Comparison of ENCODE assay signal across 25 cellular contexts in the genomic region with DNA sequence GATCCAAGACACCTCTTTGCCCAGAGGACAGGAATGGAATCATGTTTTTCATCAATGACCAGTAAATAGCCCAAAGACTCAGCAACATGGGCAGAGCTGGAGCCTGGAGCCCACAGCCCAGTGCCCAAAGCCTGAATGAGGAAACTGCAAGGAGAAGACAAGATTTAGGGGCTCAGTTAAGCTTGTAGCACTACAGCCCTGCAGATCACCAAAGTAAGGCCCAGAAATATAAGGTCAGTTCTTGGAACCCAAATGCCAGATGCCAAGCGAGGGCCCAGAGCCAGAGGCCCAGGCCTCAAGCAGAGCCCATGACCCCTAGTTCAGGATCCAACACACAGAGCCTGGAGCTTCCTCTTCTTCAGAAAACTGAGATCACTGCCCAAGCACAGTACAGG. TPM values are rescaled to one million over a fixed set of nuclear protein-coding genes. Genes with fewer than 3 reads are reported as not detected.
"Had no signal": no experiment of that assay in that cellular context is flagged by ENCODE, and none has a peak within 500 bp of the region (broad histone marks: within the 10 kb centered on the region; RNA-seq: fewer than 3 reads in every experiment).

No MANE protein-coding gene starts in this region.

- H3K4me3 ChIP-seq: MG63 had no signal

- DNase-seq: NCI-H1092, NCI-H1105, NCI-H1105 treated with DMSO at 0.1 percent for 48 hours, NCI-H1417 treated with DMSO at 0.1 percent for 48 hours, NCI-H1436, NCI-H1436 treated with DMSO at 0.1 percent for 48 hours, NCI-H1694 treated with DMSO at 0.1 percent for 48 hours, NCI-H187, NCI-H187 treated with DMSO at 0.1 percent for 48 hours, NCI-H1930, NCI-H2029, NCI-H2029 treated with DMSO at 0.1 percent for 48 hours, NCI-H2081 treated with DMSO at 0.1 percent for 48 hours, NCI-H2107, NCI-H2171, NCI-H2171 treated with DMSO at 0.1 percent for 48 hours, NCI-H2227 treated with DMSO at 0.1 percent for 48 hours, NCI-H226, NCI-H446 treated with DMSO at 0.1 percent for 48 hours, NCI-H510A had no signal

- H3K27ac ChIP-seq: KMS-11 had no signal

- H3K36me3 ChIP-seq: MG63 had no signal

- H3K27me3 ChIP-seq: MG63 had no signal

- H3K9me3 ChIP-seq: MG63 had no signal

RNA-seq across cellular contexts. Expression of a gene that starts 32.4 kb away (rescaled TPM):
- total RNA-seq: LHCN-M2, MCF 10A, NCI-H460 had no signal
